Comparison of ENCODE assay signal across 1 cellular context in genomic region chr7:16255952-16256351, GRCh38.
A peak's percentile ranks its signal among the peaks of the same experiment; 100 is the strongest.
DNase-seq lines count a peak whose midpoint lies in the region; ATAC-seq, FAIRE-seq and TF ChIP-seq lines count a peak whose summit lies in the region.
"Not testable (repeated sequence)": the region's sequence is repeated elsewhere in the genome, so short reads cannot be mapped to it uniquely, and the experiment has no call there.

No MANE protein-coding gene starts in this region.

- WGBS in K562 (ENCODE audit: insufficient coverage, low coverage, missing lambda C conversion rate), result 89% methylated on average over 2 of the region's 2 CpGs

- H3K27ac ChIP-seq in K562 (ENCODE audit: extremely low read depth, low read depth, low read length), result not testable (repeated sequence)

- not testable (repeated sequence) for H3K79me2 ChIP-seq in K562 (ENCODE audit: control insufficient read depth, insufficient read depth, low read length)

- H2AFZ ChIP-seq in K562 (ENCODE audit: low read depth, low read length), result not testable (repeated sequence)

- not testable (repeated sequence) for H3K9me1 ChIP-seq in K562 (ENCODE audit: control insufficient read depth, insufficient read depth, low read length)

- not testable (repeated sequence) for FAIRE-seq in K562 (lab: Jason Lieb, UNC)

- H3K4me2 ChIP-seq in K562 (ENCODE audit: insufficient read depth, low read length), result not testable (repeated sequence)

- H3K4me3 ChIP-seq in K562, result not testable (repeated sequence)

- not testable (repeated sequence) for TF ChIP-seq CTCF in K562 (IDR thresholded peaks at IDR 0.05 in 2 of 3, conservative IDR thresholded peaks at IDR 0.05 in 1 of 3; ENCODE audit: insufficient read depth in 2 of 3, low read depth in 1 of 3, low read length in 3 of 3)

- CTCF ChIA-PET in K562 (lab: Yijun Ruan, JAX; ENCODE audit: low intra/inter-chr PET ratio), result not testable (repeated sequence)

- DNase-seq in K562 (ENCODE audit: extremely low read depth in 1 of 4, low spot score in 3 of 4), result not testable (repeated sequence)

- not testable (repeated sequence) for H3K9me3 ChIP-seq in K562 (replicated peaks; ENCODE audit: control insufficient read depth, insufficient read depth, low read depth, low read length)

- POLR2A ChIA-PET in K562 (lab: Yijun Ruan, JAX), result not testable (repeated sequence)

- not testable (repeated sequence) for H3K9ac ChIP-seq in K562 (ENCODE audit: insufficient read depth in 1 of 2, low read depth in 2 of 2, low read length in 2 of 2)

- H4K20me1 ChIP-seq in K562 (replicated peaks; ENCODE audit: control insufficient read depth, insufficient read depth, low read length), result not testable (repeated sequence)

- not testable (repeated sequence) for BruUV-seq in K562 (replicated peaks; lab: Mats Ljungman, UMichigan)

- intact Hi-C loops in K562 (cut with micrococcal nuclease), result not testable (repeated sequence)

- not testable (repeated sequence) for TF ChIP-seq EP300 in K562 (IDR thresholded peaks at IDR 0.05; ENCODE audit: low read length)

- TF ChIP-seq POLR2A in K562 (conservative IDR thresholded peaks at IDR 0.05), result not testable (repeated sequence)

- not testable (repeated sequence) for H3K27me3 ChIP-seq in K562 (ENCODE audit: control insufficient read depth in 2 of 2, insufficient read depth in 2 of 2, low read length in 2 of 2)

- peaks cover 0 to 15% of the 10 kb centered on the region in 2 experiments; a peak in 3 of 5 replicates for H3K4me1 ChIP-seq in K562 (replicated peaks in 1 of 2; ENCODE audit: control insufficient read depth in 2 of 2, insufficient read depth in 2 of 2, low read length in 2 of 2)

- in situ Hi-C loops in K562 (cut with MboI), result not testable (repeated sequence)

- ATAC-seq in K562, result not testable (repeated sequence)

- TF ChIP-seq RAD21 in K562 (CRISPR knock-in tag; conservative IDR thresholded peaks at IDR 0.05 in 1 of 2, IDR thresholded peaks at IDR 0.05 in 1 of 2), result not testable (repeated sequence)

- H3K36me3 ChIP-seq in K562 (ENCODE audit: control insufficient read depth, insufficient read depth, low read length), result peaks cover 14% of the 10 kb centered on the region; the same call in 2 of the 3 replicates

TF ChIP-seq in K562, 482 proteins besides CTCF, POLR2A, EP300 and RAD21:
- TF ChIP-seq TRIM24 (IDR thresholded peaks at IDR 0.05) (0 out of 4 replicates have a peak, but pooled peaks of 1 of the 2 experiments have one; percentile 39), AFF1 (IDR thresholded peaks at IDR 0.05; ENCODE audit: low read depth in 1 of 2, partially characterized antibody in 2 of 2) (peak in 1 of 2 experiments; percentile 98), RBM25 (IDR thresholded peaks at IDR 0.05; ENCODE audit: low read depth, low read length, severe bottlenecking) (peak; percentile 12)
